ENCODE assay signal across 32 cellular contexts in the genomic region with DNA sequence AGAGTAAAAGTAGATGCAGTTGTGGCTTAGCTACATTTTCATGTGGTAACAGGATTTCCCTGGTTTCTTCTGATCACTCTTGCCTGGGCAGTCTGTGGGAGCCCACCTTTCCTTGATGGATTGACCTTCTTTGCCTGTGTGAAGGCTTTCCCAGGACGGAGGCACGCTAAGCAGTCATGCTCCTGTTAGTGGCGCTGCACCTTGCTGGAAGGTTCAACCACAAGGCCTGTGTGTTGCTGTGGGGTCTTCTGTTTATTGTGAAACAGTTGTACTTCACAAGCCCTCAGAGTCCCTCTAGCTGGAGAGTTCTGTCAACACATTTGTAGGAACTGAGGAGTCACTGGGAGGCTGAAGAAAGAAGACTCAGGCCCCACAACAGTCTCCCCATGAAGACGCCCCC.
"Had no signal": no experiment of that assay in that cellular context is flagged by ENCODE, and none has a peak within 500 bp of the region (broad histone marks: within the 10 kb centered on the region; RNA-seq: fewer than 3 reads in every experiment).

No MANE protein-coding gene starts in this region.

- H3K4me3 ChIP-seq: body of pancreas, breast epithelium, SJSA1 had no signal

- DNase-seq: activated CD4-positive, alpha-beta T cell treated with anti-CD3 and anti-CD28 coated beads, Interleukin-2, amount 10 ng/mL, durations not matched to agents 24 days and 14 days; activated CD4-positive, alpha-beta T cell treated with anti-CD3 and anti-CD28 coated beads, Interleukin-2, amount 50 U/mL, for 4 hours; activated CD8-positive, alpha-beta T cell treated with anti-CD3 and anti-CD28 coated beads for 36 hours; activated gamma-delta T cell; activated naive CD4-positive, alpha-beta T cell treated with Interleukin-2 at 50 U/mL for 16 hours; activated naive CD8-positive, alpha-beta T cell treated with anti-CD3 and anti-CD28 coated beads, Interleukin-2, amount 10 ng/mL, durations not matched to agents 7 days and 5 days; activated T-cell treated with anti-CD3 and anti-CD28 coated beads, Interleukin-2, amount 50 U/mL, for 24 hours; body of pancreas; caudate nucleus; cerebellar nuclear complex; NCI-H1092 treated with DMSO at 0.1 percent for 48 hours; NCI-H1417; NCI-H187 treated with DMSO at 0.1 percent for 48 hours; NCI-H2081; NCI-H2171 treated with DMSO at 0.1 percent for 48 hours; NCI-H2227 treated with DMSO at 0.1 percent for 48 hours; NCI-H446 treated with DMSO at 0.1 percent for 48 hours; NCI-H524; NCI-H69; NCI-H82; SHP77 treated with DMSO at 0.1 percent for 48 hours; SK-N-SH had no signal

- H3K9me3 ChIP-seq: body of pancreas, SK-N-SH had no signal

- H3K4me3 Mint-ChIP-seq: activated CD4-positive, alpha-beta T cell treated with anti-CD3 and anti-CD28 coated beads, Interleukin-2, amount 10 ng/mL, durations not matched to agents 24 days and 14 days; activated CD8-positive, alpha-beta T cell treated with anti-CD3 and anti-CD28 coated beads for 36 hours; activated naive CD4-positive, alpha-beta T cell treated with anti-CD3 and anti-CD28 coated beads, Interleukin-2, amount 50 U/mL, for 24 hours; activated naive CD8-positive, alpha-beta T cell treated with anti-CD3 and anti-CD28 coated beads, Interleukin-2, amount 10 ng/mL, durations not matched to agents 7 days and 5 days; activated T-cell treated with anti-CD3 and anti-CD28 coated beads, Interleukin-2, amount 50 U/mL, for 24 hours; T-helper 1 cell treated with Interleukin-12 subunit alpha and Interleukin-12 subunit beta and Interleukin-4 antibody, amounts not matched to agents 30 μg/mL and 1 μg/mL, for 36 hours; T-helper 2 cell treated with Interferon-gamma antibody and Interleukin-4, amounts not matched to agents 5 μg/mL and 100 μg/mL, for 36 hours had no signal

- H3K4me1 ChIP-seq: body of pancreas, breast epithelium, SJSA1 had no signal

- ATAC-seq: activated CD8-positive, alpha-beta T cell treated with anti-CD3 and anti-CD28 coated beads for 36 hours; body of pancreas; Panc1 had no signal

- H3K27ac Mint-ChIP-seq: activated CD4-positive, alpha-beta T cell treated with anti-CD3 and anti-CD28 coated beads, Interleukin-2, amount 10 ng/mL, durations not matched to agents 24 days and 14 days; activated CD8-positive, alpha-beta T cell treated with anti-CD3 and anti-CD28 coated beads for 36 hours; activated naive CD4-positive, alpha-beta T cell treated with anti-CD3 and anti-CD28 coated beads, Interleukin-2, amount 50 U/mL, for 24 hours; activated naive CD8-positive, alpha-beta T cell treated with anti-CD3 and anti-CD28 coated beads, Interleukin-2, amount 10 ng/mL, durations not matched to agents 7 days and 5 days; activated T-cell treated with anti-CD3 and anti-CD28 coated beads, Interleukin-2, amount 50 U/mL, for 24 hours; activated T-helper 2 cell treated with anti-CD3 and anti-CD28 coated beads, Interferon-gamma antibody, Interleukin-2, Interleukin-4, amounts not matched to agents 10 μg/mL and 5 μg/mL and 100 μg/mL, durations not matched to agents 14 hours and 24 hours and 36 hours; T-helper 1 cell treated with Interleukin-12 subunit alpha and Interleukin-12 subunit beta and Interleukin-4 antibody, amounts not matched to agents 30 μg/mL and 1 μg/mL, for 36 hours; T-helper 2 cell treated with Interferon-gamma antibody and Interleukin-4, amounts not matched to agents 5 μg/mL and 100 μg/mL, for 36 hours had no signal

- FAIRE-seq: astrocyte, TTC549 had no signal

- H3K27me3 Mint-ChIP-seq: activated CD4-positive, alpha-beta T cell treated with anti-CD3 and anti-CD28 coated beads, Interleukin-2, amount 10 ng/mL, durations not matched to agents 24 days and 14 days; activated CD8-positive, alpha-beta T cell treated with anti-CD3 and anti-CD28 coated beads for 36 hours; activated naive CD4-positive, alpha-beta T cell treated with anti-CD3 and anti-CD28 coated beads, Interleukin-2, amount 50 U/mL, for 24 hours; activated naive CD8-positive, alpha-beta T cell treated with anti-CD3 and anti-CD28 coated beads, Interleukin-2, amount 10 ng/mL, durations not matched to agents 7 days and 5 days; activated T-cell treated with anti-CD3 and anti-CD28 coated beads, Interleukin-2, amount 50 U/mL, for 24 hours had no signal

- H3K36me3 Mint-ChIP-seq: activated naive CD4-positive, alpha-beta T cell treated with anti-CD3 and anti-CD28 coated beads, Interleukin-2, amount 50 U/mL, for 24 hours; activated naive CD8-positive, alpha-beta T cell treated with anti-CD3 and anti-CD28 coated beads, Interleukin-2, amount 10 ng/mL, durations not matched to agents 7 days and 5 days had no signal

- H3K27ac ChIP-seq: body of pancreas, breast epithelium, KMS-11, SJSA1 had no signal

- H3K27me3 ChIP-seq: body of pancreas, breast epithelium, SJSA1 had no signal

- H3K9ac ChIP-seq: KMS-11, SK-N-SH had no signal

- H3K36me3 ChIP-seq: breast epithelium, SJSA1 had no signal

- H3K4me1 Mint-ChIP-seq: activated CD4-positive, alpha-beta T cell treated with anti-CD3 and anti-CD28 coated beads, Interleukin-2, amount 10 ng/mL, durations not matched to agents 24 days and 14 days; activated naive CD4-positive, alpha-beta T cell treated with anti-CD3 and anti-CD28 coated beads, Interleukin-2, amount 50 U/mL, for 24 hours; activated naive CD8-positive, alpha-beta T cell treated with anti-CD3 and anti-CD28 coated beads, Interleukin-2, amount 10 ng/mL, durations not matched to agents 7 days and 5 days had no signal

- H3K4me2 ChIP-seq: KMS-11, SK-N-SH had no signal
